9 cellular contexts compared by ENCODE assay signal in genomic region chr2:196399736-196400691, GRCh38.
DNase-seq lines count a peak whose midpoint lies in the region; ATAC-seq and TF ChIP-seq lines count a peak whose summit lies in the region.
"Had no signal": no experiment of that assay in that cellular context is flagged by ENCODE, and none has a peak within 500 bp of the region (broad histone marks: within the 10 kb centered on the region; RNA-seq: fewer than 3 reads in every experiment).

No MANE protein-coding gene starts in this region.

- H3K36me3 ChIP-seq in sigmoid colon, result no peaks in the 10 kb centered on the region
- H3K36me3 ChIP-seq: WERI-Rb-1 had no signal

- TF ChIP-seq EP300 in sigmoid colon (IDR thresholded peaks at IDR 0.05), result no peak

- H3K9me3 ChIP-seq in sigmoid colon, result no peaks in the 10 kb centered on the region

- intact Hi-C loops in sigmoid colon (cut with DNase I), result no loop called here

- WGBS in sigmoid colon, 2 donors, result 71 to 75% methylated on average over 5 of the region's 5 CpGs

- ATAC-seq in GM18868 (IDR thresholded peaks at IDR 0.05; ENCODE audit: unreplicated experiment), result no peak
- no peak for ATAC-seq in HG03378 (IDR thresholded peaks at IDR 0.05; ENCODE audit: unreplicated experiment)

- TF ChIP-seq POLR2A in sigmoid colon (IDR thresholded peaks at IDR 0.05), result no peak

- TF ChIP-seq CTCF in choroid plexus epithelial cell (conservative IDR thresholded peaks at IDR 0.05; ENCODE audit: low read depth, low read length) (no peak), sigmoid colon (IDR thresholded peaks at IDR 0.05) (no peak)

- no peak overlapping the region for H3K4me3 ChIP-seq in choroid plexus epithelial cell (ENCODE audit: low read depth, low read length)
- no peak overlapping the region for H3K4me3 ChIP-seq in sigmoid colon

- DNase-seq in DMS53 (lab: John Stamatoyannopoulos, UW), result peak; percentile 18
- DNase-seq in NOMO-1 (lab: John Stamatoyannopoulos, UW; ENCODE audit: unreplicated experiment in 2 of 2), result peak; percentile 27 to 28
- peak; percentile 97 for DNase-seq in choroid plexus epithelial cell (ENCODE audit: low read depth)
- DNase-seq in lung microvascular endothelial cell (ENCODE audit: low read depth in 2 of 2), result peak; percentile 69 to 94
- no peak for DNase-seq in stimulated activated CD4-positive, alpha-beta T cell treated with anti-CD3 and anti-CD28 coated beads, Interleukin-4, amount 100 ng/mL, for 24 hours
- no peak for DNase-seq in sigmoid colon
- DNase-seq: WERI-Rb-1 had no signal

- no peaks in the 10 kb centered on the region for H3K27me3 ChIP-seq in sigmoid colon

- peak overlapping the region in 1 of 4 donors; percentile 2 for H3K27ac ChIP-seq in sigmoid colon
- H3K27ac ChIP-seq: WERI-Rb-1 had no signal

- peaks cover 0 to 16% (median 6%) of the 10 kb centered on the region in 4 donors for H3K4me1 ChIP-seq in sigmoid colon

Comparison
In these comparisons a context has a peak if more than half of its experiments do, and no peak if none do; other contexts are left out.
1. DNase-seq: peak in DMS53 (single experiment), NOMO-1 (2 of 2), choroid plexus epithelial cell (single experiment) and lung microvascular endothelial cell (2 of 2); none in stimulated activated CD4-positive, alpha-beta T cell treated with anti-CD3 and anti-CD28 coated beads, Interleukin-4, amount 100 ng/mL, for 24 hours (single experiment) and sigmoid colon (single experiment).